ENCODE assay signal across 1 cellular context in the genomic region with DNA sequence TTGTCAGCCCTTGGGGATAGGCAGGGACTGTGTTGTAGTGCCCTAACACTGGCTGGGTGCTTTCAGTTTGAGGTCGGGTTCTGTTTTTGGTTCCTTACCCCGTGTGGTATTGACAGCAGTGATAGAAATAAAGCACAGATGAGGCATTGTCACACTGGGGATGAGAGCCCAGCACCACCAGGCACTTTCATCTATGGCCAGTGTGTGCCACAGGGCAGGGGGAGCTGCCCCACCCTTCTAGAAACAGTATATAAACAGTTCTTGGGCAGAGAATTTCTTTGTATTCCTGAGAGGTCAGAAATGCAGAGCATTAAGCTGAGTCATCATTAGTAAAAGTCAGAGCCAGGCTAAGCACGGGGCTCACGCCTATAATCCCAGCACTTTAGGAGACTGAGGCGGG.
TF ChIP-seq lines count a peak whose summit lies in the region.

No MANE protein-coding gene starts in this region.

TF ChIP-seq in H1, 55 proteins besides CTCF, POLR2A, EP300 and RAD21:
- TF ChIP-seq RFX5 (IDR thresholded peaks at IDR 0.05; ENCODE audit: borderline replicate concordance, low read depth, low read length) (no peak), GABPA (IDR thresholded peaks at IDR 0.05; ENCODE audit: borderline replicate concordance, insufficient read depth, low read length) (no peak), NANOG (IDR thresholded peaks at IDR 0.05; ENCODE audit: insufficient read depth, low read depth, low read length, poor library complexity, severe bottlenecking) (no peak), MAFK (IDR thresholded peaks at IDR 0.05; ENCODE audit: low read depth, low read length) (peak; percentile 56), CBX5 (IDR thresholded peaks at IDR 0.05; ENCODE audit: low read depth, low read length) (no peak), SP2 (IDR thresholded peaks at IDR 0.05; ENCODE audit: low read length) (no peak), BACH1 (IDR thresholded peaks at IDR 0.05; ENCODE audit: low read length) (no peak)
